In genomic region chr1:156742017-156742416, GRCh38 we compare ENCODE assay signal across 8 cellular contexts. TPM values are rescaled to one million over a fixed set of nuclear protein-coding genes. Genes with fewer than 3 reads are reported as not detected.
A peak's percentile ranks its signal among the peaks of the same experiment; 100 is the strongest.
DNase-seq lines count a peak whose midpoint lies in the region; ATAC-seq and TF ChIP-seq lines count a peak whose summit lies in the region.

No MANE protein-coding gene starts in this region.

- H3K79me2 ChIP-seq in neural cell (replicated peaks; ENCODE audit: insufficient read depth, low read length), result peaks cover 20% of the 10 kb centered on the region

- H3K9me3 Mint-ChIP-seq in CD14-positive monocyte, result peaks cover 0 to 2% (median 0%) of the 10 kb centered on the region in 7 donors
- no peaks in the 10 kb centered on the region for H3K9me3 Mint-ChIP-seq in central memory CD8-positive, alpha-beta T cell

- no peak overlapping the region for H3K9ac ChIP-seq in neural cell (ENCODE audit: low read length)

- no peak for TF ChIP-seq POLR2A in lower leg skin (IDR thresholded peaks at IDR 0.05)

- TF ChIP-seq EP300 in neural cell (conservative IDR thresholded peaks at IDR 0.05; ENCODE audit: poor library complexity, severe bottlenecking), result no peak

- H3K4me1 ChIP-seq in mucosa of descending colon (ENCODE audit: low read depth), result peaks cover 23% of the 10 kb centered on the region

- H3K27ac ChIP-seq in KOPT-K1 (ENCODE audit: low read depth, low read length, poor library complexity, severe bottlenecking), result peak overlapping the region; percentile 84
- peak overlapping the region; percentile 88 for H3K27ac ChIP-seq in neural cell (ENCODE audit: low read length)

- H3K4me2 ChIP-seq in neural cell (ENCODE audit: low read length), result no peak overlapping the region

- intact Hi-C loops in CD14-positive monocyte (cut with micrococcal nuclease), result no loop called here
- intact Hi-C loops in lower leg skin (cut with DNase I; ENCODE audit: low total_unique reads), result no loop called here
- intact Hi-C loops in mucosa of descending colon (cut with DNase I, micrococcal nuclease), result no loop called here

- no peaks in the 10 kb centered on the region for H3F3A ChIP-seq in neural cell (ENCODE audit: insufficient read depth, low read length, poor library complexity, severe bottlenecking)

- no peaks in the 10 kb centered on the region for H3K27me3 ChIP-seq in neural cell (ENCODE audit: insufficient read depth, low read depth, low read length)

- ATAC-seq in central memory CD8-positive, alpha-beta T cell (replicated peaks; ENCODE audit: extremely low read depth, poor library complexity, severe bottlenecking), result no peak
- no peak for ATAC-seq in mucosa of descending colon
- no peak for ATAC-seq in GM19395 (IDR thresholded peaks at IDR 0.05; ENCODE audit: unreplicated experiment)
- no peak for ATAC-seq in GM19467 (IDR thresholded peaks at IDR 0.05; ENCODE audit: unreplicated experiment)

- no peak overlapping the region for H2AFZ ChIP-seq in neural cell (ENCODE audit: low read depth, low read length)

- H3K4me3 ChIP-seq in neural cell (ENCODE audit: low read length), result peak overlapping the region; percentile 77
- H3K4me3 ChIP-seq in lower leg skin (ENCODE audit: low read depth, poor library complexity, severe bottlenecking), result no peak overlapping the region
- no peak overlapping the region for H3K4me3 ChIP-seq in mucosa of descending colon

- no peaks in the 10 kb centered on the region for H3K9me3 ChIP-seq in KOPT-K1 (ENCODE audit: insufficient read depth, low read length, poor library complexity, severe bottlenecking)
- no peaks in the 10 kb centered on the region for H3K9me3 ChIP-seq in neural cell (ENCODE audit: low read length)
- no peaks in the 10 kb centered on the region for H3K9me3 ChIP-seq in mucosa of descending colon

- no peak overlapping the region for H3K4me3 Mint-ChIP-seq in CD14-positive monocyte
- no peak overlapping the region for H3K4me3 Mint-ChIP-seq in central memory CD8-positive, alpha-beta T cell

- TF ChIP-seq RAD21 in neural cell (conservative IDR thresholded peaks at IDR 0.05), result no peak

- H3K27ac Mint-ChIP-seq in CD14-positive monocyte, result peak overlapping the region; percentile 79 to 97 (median 96)
- peak overlapping the region; percentile 95 for H3K27ac Mint-ChIP-seq in central memory CD8-positive, alpha-beta T cell (ENCODE audit: low read depth)

- peaks cover 0 to 2% (median 1%) of the 10 kb centered on the region in 3 donors for H3K27me3 Mint-ChIP-seq in CD14-positive monocyte (ENCODE audit: low read depth in 3 of 3)
- H3K27me3 Mint-ChIP-seq in central memory CD8-positive, alpha-beta T cell, result no peaks in the 10 kb centered on the region

- H3K9me2 ChIP-seq in neural cell (ENCODE audit: insufficient read depth, low read length), result no peaks in the 10 kb centered on the region

- DNase-seq in CD14-positive monocyte (ENCODE audit: low spot score) (no peak), lower leg skin (ENCODE audit: low spot score in 2 of 2) (no peak), mucosa of descending colon (no peak)
- no peak for DNase-seq in central memory CD8-positive, alpha-beta T cell (ENCODE audit: low spot score in 2 of 2)

- H3K36me3 Mint-ChIP-seq in CD14-positive monocyte, result peaks cover 41 to 56% of the 10 kb centered on the region in 2 donors
- peaks cover 25% of the 10 kb centered on the region for H3K36me3 Mint-ChIP-seq in central memory CD8-positive, alpha-beta T cell (ENCODE audit: insufficient read depth)

- no peaks in the 10 kb centered on the region for H4K20me1 ChIP-seq in neural cell (ENCODE audit: insufficient read depth)

- TF ChIP-seq CTCF in CD14-positive monocyte (IDR thresholded peaks at IDR 0.05) (no peak), neural cell (IDR thresholded peaks at IDR 0.05; ENCODE audit: poor library complexity, severe bottlenecking) (no peak), lower leg skin (IDR thresholded peaks at IDR 0.05) (no peak), mucosa of descending colon (IDR thresholded peaks at IDR 0.05) (no peak)

- peaks cover 63% of the 10 kb centered on the region for H3K36me3 ChIP-seq in KOPT-K1 (ENCODE audit: insufficient read depth, low read length)
- H3K36me3 ChIP-seq in neural cell (ENCODE audit: insufficient read depth, low read length), result no peaks in the 10 kb centered on the region
- peaks cover 7% of the 10 kb centered on the region for H3K36me3 ChIP-seq in mucosa of descending colon (ENCODE audit: low read depth)

- 72 to 82% methylated on average over 3 of the region's 3 CpGs for WGBS in lower leg skin, 2 donors

- H3K4me1 Mint-ChIP-seq in CD14-positive monocyte, result peaks cover 36% of the 10 kb centered on the region
- peaks cover 38% of the 10 kb centered on the region for H3K4me1 Mint-ChIP-seq in central memory CD8-positive, alpha-beta T cell

TF ChIP-seq in neural cell, 6 proteins besides CTCF, POLR2A, EP300 and RAD21:
- TF ChIP-seq SMC3 (conservative IDR thresholded peaks at IDR 0.05; ENCODE audit: poor library complexity), result no peak
TF ChIP-seq in neural cell: peak in this region for 0.

RNA-seq across cellular contexts. Expression of gene MRPL24, which starts 1.1 kb away (rescaled TPM):
- polyA plus RNA-seq in CD14-positive monocyte (10 to 100 TPM; 38.4 to 47.0 TPM), neural cell (34.4 and 56.5 TPM in 2 replicates)
- polyA minus RNA-seq in neural cell, result 7.9 and 9.3 TPM in 2 replicates
- total RNA-seq in lower leg skin (10 to 100 TPM; 34.0 to 44.9 (median 41.5) TPM), mucosa of descending colon (10 to 100 TPM; 50.1 to 61.7 (median 57.6) TPM)

RNA-seq across cellular contexts. Expression of gene HDGF, which starts 9.5 kb away (rescaled TPM):
- polyA plus RNA-seq in CD14-positive monocyte, result 10 to 100 TPM; 23.9 to 49.9 TPM
- 138 and 146 TPM in 2 replicates for polyA plus RNA-seq in neural cell
- 66.2 and 73.5 TPM in 2 replicates for polyA minus RNA-seq in neural cell
- total RNA-seq in lower leg skin, result 100 to 1,000 TPM; 210 to 233 (median 222) TPM
- total RNA-seq in mucosa of descending colon, result 100 to 1,000 TPM; 196 to 264 (median 221) TPM

RNA-seq across cellular contexts. Expression of gene ISG20L2, which starts 13.5 kb away (rescaled TPM):
- polyA plus RNA-seq in CD14-positive monocyte, result 10 to 100 TPM; 17.2 to 18.1 TPM
- 8.5 and 13.1 TPM in 2 replicates for polyA plus RNA-seq in neural cell
- 17.9 and 19.5 TPM in 2 replicates for polyA minus RNA-seq in neural cell
- 10 to 100 TPM; 13.4 to 21.4 (median 16.7) TPM for total RNA-seq in lower leg skin
- total RNA-seq in mucosa of descending colon, result 10 to 100 TPM; 27.8 to 33.0 (median 31.0) TPM

RNA-seq across cellular contexts. Expression of gene METTL25B, which starts 13.7 kb away (rescaled TPM):
- polyA plus RNA-seq in CD14-positive monocyte, result 1 to 10 TPM; 4.6 to 4.8 TPM
- polyA plus RNA-seq in neural cell, result 11.9 and 13.1 TPM in 2 replicates
- polyA minus RNA-seq in neural cell, result 7.1 and 8.1 TPM in 2 replicates
- total RNA-seq in lower leg skin, result 10 to 100 TPM; 20.3 to 39.0 (median 28.2) TPM
- total RNA-seq in mucosa of descending colon, result 10 to 100 TPM; 35.1 to 58.6 (median 44.4) TPM

RNA-seq across cellular contexts. Expression of gene PRCC, which starts 25.3 kb away (rescaled TPM):
- polyA plus RNA-seq in CD14-positive monocyte, result 10 to 100 TPM; 26.7 to 29.6 TPM
- polyA plus RNA-seq in neural cell, result 17.5 and 23.3 TPM in 2 replicates
- polyA minus RNA-seq in neural cell, result 22.9 and 25.6 TPM in 2 replicates
- total RNA-seq in lower leg skin, result 10 to 100 TPM; 35.4 to 45.6 (median 38.8) TPM
- 10 to 100 TPM; 55.0 to 66.1 (median 59.2) TPM for total RNA-seq in mucosa of descending colon
